In genomic region chr13:42883771-42884170, GRCh38 we compare ENCODE assay signal across 8 cellular contexts.
A peak's percentile ranks its signal among the peaks of the same experiment; 100 is the strongest.
DNase-seq lines count a peak whose midpoint lies in the region; ATAC-seq and TF ChIP-seq lines count a peak whose summit lies in the region.

No MANE protein-coding gene starts in this region.

- H3K4me1 ChIP-seq in Loucy (ENCODE audit: insufficient read depth, low read length, poor library complexity, severe bottlenecking): peaks cover 9% of the 10 kb centered on the region
- peaks cover 2% of the 10 kb centered on the region for H3K4me1 ChIP-seq in ovary (ENCODE audit: insufficient read depth)

- H3F3A ChIP-seq in Loucy (ENCODE audit: low read depth): no peaks in the 10 kb centered on the region

- H3K9me2 ChIP-seq in Loucy (replicated peaks; ENCODE audit: low read depth, low read length): no peaks in the 10 kb centered on the region

- H4K20me1 ChIP-seq in Loucy (ENCODE audit: insufficient read depth, low read length, poor library complexity, severe bottlenecking): no peaks in the 10 kb centered on the region

- H3K36me3 ChIP-seq in Loucy (ENCODE audit: insufficient read depth, low read length): no peaks in the 10 kb centered on the region
- H3K36me3 ChIP-seq in ovary: no peaks in the 10 kb centered on the region

- DNase-seq in DMS 273 treated with DMSO at 0.1 percent for 48 hours (lab: John Stamatoyannopoulos, UW): peak; percentile 39
- peak; percentile 27 for DNase-seq in UCSD-AML1 (lab: John Stamatoyannopoulos, UW; ENCODE audit: unreplicated experiment)
- peak; percentile 92 for DNase-seq in islet precursor cell
- no peak for DNase-seq in ovary
- no peak for DNase-seq in middle frontal gyrus (ENCODE audit: extremely low spot score, low spot score)

- H3K27ac ChIP-seq in ovary: no peak overlapping the region

- TF ChIP-seq CTCF in Loucy (conservative IDR thresholded peaks at IDR 0.05; ENCODE audit: low read length): peak; percentile 29; the same call in 1 of the 2 replicates
- TF ChIP-seq CTCF in ovary (IDR thresholded peaks at IDR 0.05): no peak

- TF ChIP-seq EP300 in ovary (IDR thresholded peaks at IDR 0.05): no peak

- ATAC-seq in HG03097 (IDR thresholded peaks at IDR 0.05; ENCODE audit: low FRiP score, unreplicated experiment) (no peak), HG03159 (IDR thresholded peaks at IDR 0.05; ENCODE audit: unreplicated experiment) (no peak)

- no peak overlapping the region for H3K9ac ChIP-seq in Loucy (ENCODE audit: low read depth, low read length, poor library complexity, severe bottlenecking)

- H2AFZ ChIP-seq in Loucy (ENCODE audit: low read length): peak overlapping the region; percentile 68; the same call in 1 of the 2 replicates

- 1 to 21% (median 7%) methylated on average over 4 of the region's 4 CpGs for WGBS in ovary, 3 donors

- no peak for TF ChIP-seq POLR2A in ovary (IDR thresholded peaks at IDR 0.05)

- intact Hi-C loops in ovary (cut with DNase I): no loop called here

- H3K27me3 ChIP-seq in Loucy (ENCODE audit: insufficient read depth, low read length, poor library complexity, severe bottlenecking): no peaks in the 10 kb centered on the region
- no peaks in the 10 kb centered on the region for H3K27me3 ChIP-seq in ovary

- peak overlapping the region; percentile 27 for H3K4me2 ChIP-seq in Loucy (ENCODE audit: low read depth, low read length, poor library complexity, severe bottlenecking)

- H3K79me2 ChIP-seq in Loucy (ENCODE audit: insufficient read depth, low read length): no peaks in the 10 kb centered on the region

- no peak overlapping the region for H3K4me3 ChIP-seq in Loucy (ENCODE audit: low read length, poor library complexity, severe bottlenecking)
- H3K4me3 ChIP-seq in ovary: no peak overlapping the region

- no peaks in the 10 kb centered on the region for H3K9me3 ChIP-seq in Loucy (ENCODE audit: insufficient read depth, low read depth, low read length)
- H3K9me3 ChIP-seq in ovary: no peaks in the 10 kb centered on the region

Comparison
In these comparisons a context has a peak if more than half of its experiments do, and no peak if none do; other contexts are left out.
1. DNase-seq: peak in DMS 273 treated with DMSO at 0.1 percent for 48 hours (single experiment), UCSD-AML1 (single experiment) and islet precursor cell (single experiment); none in ovary (0 of 5) and middle frontal gyrus (single experiment).